ENCODE assay signal across 17 cellular contexts in the genomic region with DNA sequence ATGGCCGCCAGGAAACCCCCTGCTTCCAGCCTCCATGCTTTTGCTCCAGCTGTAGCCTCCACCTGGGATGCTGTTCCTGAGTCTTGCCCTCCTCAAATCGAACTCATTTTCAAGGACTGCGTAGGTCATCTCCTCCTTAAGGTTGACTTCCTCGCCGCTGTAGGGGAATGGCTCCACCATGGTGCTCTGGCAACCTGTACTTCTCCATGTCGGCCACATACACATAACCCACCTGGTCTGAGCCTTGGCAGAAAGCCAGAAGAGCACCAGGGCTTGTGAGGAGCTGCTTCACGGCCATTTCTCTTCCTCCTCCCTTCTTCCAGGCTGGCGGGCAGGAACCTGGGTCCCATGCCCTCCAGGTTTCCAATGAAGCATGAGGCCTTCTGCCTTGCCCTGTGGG. TPM values are rescaled to one million over a fixed set of nuclear protein-coding genes. Genes with fewer than 3 reads are reported as not detected.
DNase-seq lines count a peak whose midpoint lies in the region; ATAC-seq, FAIRE-seq and TF ChIP-seq lines count a peak whose summit lies in the region.
"Had no signal": no experiment of that assay in that cellular context is flagged by ENCODE, and none has a peak within 500 bp of the region (broad histone marks: within the 10 kb centered on the region; RNA-seq: fewer than 3 reads in every experiment).

No MANE protein-coding gene starts in this region.

- H3K27ac Mint-ChIP-seq in Caco-2 (ENCODE audit: unreplicated experiment): no peak overlapping the region
- H3K27ac Mint-ChIP-seq: B cell had no signal

- DNase-seq in NCI-H1105 treated with DMSO at 0.1 percent for 48 hours (lab: John Stamatoyannopoulos, UW): peak; percentile 8
- no peak for DNase-seq in NCI-H1105 (lab: John Stamatoyannopoulos, UW)
- DNase-seq in Right ventricle myocardium superior: peak; percentile 25
- no peak for DNase-seq in Right ventricle myocardium inferior (ENCODE audit: missing footprints)
- DNase-seq in kidney: peak; percentile 35
- peak; percentile 34 for DNase-seq in upper lobe of right lung
- DNase-seq in Caco-2: no peak
- DNase-seq: COR-L47, GF-D8, NCI-H1092 treated with DMSO at 0.1 percent for 48 hours, NCI-H187 treated with DMSO at 0.1 percent for 48 hours, NCI-H2171, NCI-H82, PC-9 had no signal

- H3K36me3 Mint-ChIP-seq in Caco-2 (ENCODE audit: insufficient read depth, unreplicated experiment): no peaks in the 10 kb centered on the region

- CTCF ChIA-PET in Caco-2 (lab: Charles Lee): no interaction called here

- TF ChIP-seq CTCF in kidney (IDR thresholded peaks at IDR 0.05; ENCODE audit: borderline replicate concordance, extremely low read depth, insufficient read depth) (no peak), upper lobe of right lung (IDR thresholded peaks at IDR 0.05) (no peak), Caco-2 (IDR thresholded peaks at IDR 0.05; ENCODE audit: insufficient read depth in 1 of 2, low read depth in 1 of 2, low read length in 1 of 2, severe bottlenecking in 1 of 2, unreplicated experiment in 1 of 2) (no peak)

- no TSS peak for BruUV-seq in Caco-2 (replicated peaks; lab: Mats Ljungman, UMichigan)

- H3K4me1 Mint-ChIP-seq in Caco-2 (ENCODE audit: low read depth, unreplicated experiment): no peaks in the 10 kb centered on the region
- H3K4me1 Mint-ChIP-seq: B cell had no signal

- H3K9ac ChIP-seq in kidney (ENCODE audit: low read length in 2 of 2): no peak overlapping the region

- intact Hi-C loops in Right ventricle myocardium superior (cut with DNase I): no loop called here
- intact Hi-C loops in Right ventricle myocardium inferior (cut with DNase I): no loop called here
- intact Hi-C loops in kidney (cut with DNase I): no loop called here
- intact Hi-C loops in upper lobe of right lung (cut with DNase I): no loop called here
- intact Hi-C loops in Caco-2 (cut with micrococcal nuclease; ENCODE audit: unreplicated experiment): no loop called here

- H3K9me3 Mint-ChIP-seq in Caco-2 (ENCODE audit: unreplicated experiment): no peaks in the 10 kb centered on the region

- no peaks in the 10 kb centered on the region for H3K36me3 ChIP-seq in kidney (ENCODE audit: control insufficient read depth in 1 of 2, insufficient read depth in 2 of 2, low read length in 2 of 2)
- no peaks in the 10 kb centered on the region for H3K36me3 ChIP-seq in upper lobe of right lung
- H3K36me3 ChIP-seq in Caco-2 (ENCODE audit: control insufficient read depth, insufficient read depth, low read length): no peaks in the 10 kb centered on the region

- peaks cover 18% of the 10 kb centered on the region for H3K27me3 ChIP-seq in upper lobe of right lung
- H3K27me3 ChIP-seq in Caco-2 (replicated peaks; ENCODE audit: control insufficient read depth, insufficient read depth, low read length): peaks cover 1% of the 10 kb centered on the region; the same call in 1 of the 2 replicates

- peaks cover 22% of the 10 kb centered on the region for H3K27me3 Mint-ChIP-seq in Caco-2 (ENCODE audit: insufficient read depth, unreplicated experiment)

- H3K9me3 ChIP-seq in kidney (ENCODE audit: control insufficient read depth in 1 of 2, low read length in 2 of 2): no peaks in the 10 kb centered on the region
- no peaks in the 10 kb centered on the region for H3K9me3 ChIP-seq in upper lobe of right lung
- H3K9me3 ChIP-seq in Caco-2: no peaks in the 10 kb centered on the region

- no peak overlapping the region for H3K4me3 Mint-ChIP-seq in Caco-2 (ENCODE audit: unreplicated experiment)
- H3K4me3 Mint-ChIP-seq: B cell had no signal

- no peaks in the 10 kb centered on the region for H3K4me1 ChIP-seq in kidney (ENCODE audit: control insufficient read depth in 1 of 2, insufficient read depth in 1 of 2, low read depth in 1 of 2, low read length in 2 of 2)
- H3K4me1 ChIP-seq in upper lobe of right lung: peaks cover 9% of the 10 kb centered on the region
- H3K4me1 ChIP-seq in Caco-2: no peaks in the 10 kb centered on the region

- ATAC-seq in Right ventricle myocardium superior (ENCODE audit: poor library complexity) (no peak), Right ventricle myocardium inferior (no peak), upper lobe of right lung (no peak), GM18858 (IDR thresholded peaks at IDR 0.05; ENCODE audit: unreplicated experiment) (no peak)
- ATAC-seq: GM12878 had no signal

- POLR2A ChIA-PET in Caco-2 (lab: Charles Lee): no interaction called here

- FAIRE-seq in kidney (lab: Jason Lieb, UNC): no peak
- FAIRE-seq: GM12878 had no signal

- H3K4me3 ChIP-seq in kidney (ENCODE audit: low read length in 2 of 2): no peak overlapping the region
- no peak overlapping the region for H3K4me3 ChIP-seq in upper lobe of right lung
- no peak overlapping the region for H3K4me3 ChIP-seq in Caco-2 (ENCODE audit: low read depth, low read length)
- H3K4me3 ChIP-seq: GM12878, PC-9 had no signal

- H3K27ac ChIP-seq in kidney (ENCODE audit: low read depth in 2 of 2, low read length in 2 of 2): no peak overlapping the region
- H3K27ac ChIP-seq in upper lobe of right lung: no peak overlapping the region
- H3K27ac ChIP-seq: PC-9 had no signal

RNA-seq across cellular contexts. Expression of gene BEGAIN, which starts 36.7 kb away (rescaled TPM):
- 0.46 TPM for total RNA-seq in Right ventricle myocardium superior
- 0.68 TPM for total RNA-seq in Right ventricle myocardium inferior
- 1.4 TPM for total RNA-seq in kidney
- polyA plus RNA-seq in kidney (ENCODE audit: insufficient read depth, low read depth, low replicate concordance): 0.52 TPM
- total RNA-seq in upper lobe of right lung: 1.5 TPM
- 0.54 TPM in 1 of 2 replicates, not detected in the other for total RNA-seq in Caco-2 (2022)
- total RNA-seq: B cell, PC-9 had no signal

Comparison
In these comparisons a context has a peak if more than half of its experiments do, and no peak if none do; other contexts are left out.
1. DNase-seq: peak in NCI-H1105 treated with DMSO at 0.1 percent for 48 hours (single experiment), Right ventricle myocardium superior (single experiment), kidney (single experiment) and upper lobe of right lung (single experiment); none in NCI-H1105 (single experiment), Right ventricle myocardium inferior (single experiment) and Caco-2 (0 of 2).